Comparison of ENCODE assay signal across 8 cellular contexts in genomic region chr7:14457567-14458453, GRCh38.
A peak's percentile ranks its signal among the peaks of the same experiment; 100 is the strongest.
DNase-seq lines count a peak whose midpoint lies in the region; ATAC-seq and FAIRE-seq lines count a peak whose summit lies in the region.

No MANE protein-coding gene starts in this region.

- FAIRE-seq in islet of Langerhans (lab: Jason Lieb, UNC), result peak; percentile 95

- DNase-seq in G401 (ENCODE audit: low spot score), result peak; percentile 89
- DNase-seq in NCI-H1930 (lab: John Stamatoyannopoulos, UW), result peak; percentile 17 to 28
- peak in 4 of 5 donors; percentile 13 to 35 (median 22) for DNase-seq in T-helper 1 cell
- peak in 47 of 61 donors; percentile 3 to 72 (median 20) for DNase-seq in caudate nucleus (lab: John Stamatoyannopoulos, UW)
- peak; percentile 6 for DNase-seq in stimulated activated CD4-positive, alpha-beta T cell treated with anti-CD3 and anti-CD28 coated beads, Interleukin-12 subunit alpha, Interleukin-12 subunit beta, amount 100 ng/mL, for 4 hours
- DNase-seq in germinal center (ENCODE audit: low spot score), result no peak

- peak; percentile 86 for ATAC-seq in HG02623 (IDR thresholded peaks at IDR 0.05; ENCODE audit: unreplicated experiment)

- no peak overlapping the region for H3K27ac ChIP-seq in caudate nucleus (ENCODE audit: low read depth, low read length)

- in situ Hi-C loops in G401 (cut with HindIII; ENCODE audit: low sequenced_read_pairs), result no loop called here
